8 cellular contexts compared by ENCODE assay signal in the genomic region with DNA sequence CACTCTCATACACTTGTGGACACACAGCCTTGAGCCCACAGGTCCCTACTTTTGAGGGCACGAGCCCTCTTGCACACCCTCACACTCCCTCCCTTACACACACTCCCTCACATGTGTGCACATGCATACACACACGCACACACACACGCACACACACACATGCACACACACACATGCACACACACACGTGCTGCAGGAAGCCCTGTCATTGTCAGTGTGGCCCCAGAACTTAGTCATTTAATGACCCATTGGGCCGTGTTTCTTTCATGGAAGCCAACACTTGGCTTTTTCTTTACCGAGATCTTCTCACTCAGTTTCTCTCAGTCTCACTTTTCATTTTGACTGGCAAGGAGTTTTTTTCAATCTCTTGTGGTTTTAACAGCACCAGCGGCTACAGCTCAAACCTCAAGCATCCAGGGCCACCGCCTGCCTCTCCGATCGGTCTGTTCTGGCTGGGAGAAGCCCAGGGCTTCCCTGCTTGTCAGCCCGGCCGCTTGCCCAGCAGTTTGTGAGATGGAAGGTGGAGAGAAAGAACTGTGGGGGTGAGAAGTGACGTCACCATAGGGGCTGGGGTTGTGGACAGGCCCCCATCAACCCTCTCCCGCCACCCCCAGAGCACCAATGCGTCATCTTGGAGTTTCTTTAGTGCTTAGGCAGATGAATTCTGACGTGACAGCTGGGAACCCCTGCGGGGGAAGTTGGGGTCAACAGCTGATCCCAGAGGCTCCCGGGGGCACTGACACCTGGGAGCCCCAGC. TPM values are rescaled to one million over a fixed set of nuclear protein-coding genes. Genes with fewer than 3 reads are reported as not detected.
DNase-seq lines count a peak whose midpoint lies in the region; ATAC-seq and TF ChIP-seq lines count a peak whose summit lies in the region.

No MANE protein-coding gene starts in this region.

- H3K27me3 ChIP-seq in H7 (ENCODE audit: control insufficient read depth, insufficient read depth, low read length): no peaks in the 10 kb centered on the region

- peak; percentile 87 to 88 for DNase-seq in activated T-cell treated with anti-CD3 and anti-CD28 coated beads, Interleukin-2, amount 50 U/mL, for 48 hours
- DNase-seq in stimulated activated CD8-positive, alpha-beta memory T cell treated with anti-CD3 and anti-CD28 coated beads, Interleukin-12 subunit alpha, Interleukin-12 subunit beta, amount 100 ng/mL, for 24 hours (ENCODE audit: extremely low read depth): peak; percentile 50
- DNase-seq in NCI-H1092 treated with DMSO at 0.1 percent for 48 hours (lab: John Stamatoyannopoulos, UW) (no peak), substantia nigra (lab: John Stamatoyannopoulos, UW) (no peak), H7 (no peak)

- peak; percentile 56 for TF ChIP-seq POLR2A in GM19193 (IDR thresholded peaks at IDR 0.05; ENCODE audit: extremely low read depth, insufficient read depth, insufficient read length)

- no peak overlapping the region for H3K4me3 ChIP-seq in H7 (ENCODE audit: insufficient read depth, low read depth, low read length)

- H3K36me3 ChIP-seq in H7 (replicated peaks; ENCODE audit: control insufficient read depth, insufficient read depth, low read length): no peaks in the 10 kb centered on the region

- ATAC-seq in HG03135 (IDR thresholded peaks at IDR 0.05; ENCODE audit: unreplicated experiment) (peak; percentile 45), GM18858 (IDR thresholded peaks at IDR 0.05; ENCODE audit: unreplicated experiment) (no peak)

- H3K27ac ChIP-seq in substantia nigra (ENCODE audit: low read depth, low read length, poor library complexity, severe bottlenecking): no peak overlapping the region

RNA-seq across cellular contexts. Expression of a gene that starts 15.8 kb away (rescaled TPM):
- 14.6 and 16.0 TPM in 2 replicates for total RNA-seq in H7 (2014; rRNA removed; shearing (Covaris generic))

RNA-seq across cellular contexts. Expression of a gene that starts 28.0 kb away (rescaled TPM):
- 165 and 172 TPM in 2 replicates for total RNA-seq in H7 (2014; rRNA removed; shearing (Covaris generic))

Comparison
In these comparisons a context has a peak if more than half of its experiments do, and no peak if none do; other contexts are left out.
1. DNase-seq: peak in activated T-cell treated with anti-CD3 and anti-CD28 coated beads, Interleukin-2, amount 50 U/mL, for 48 hours (2 of 2) and stimulated activated CD8-positive, alpha-beta memory T cell treated with anti-CD3 and anti-CD28 coated beads, Interleukin-12 subunit alpha, Interleukin-12 subunit beta, amount 100 ng/mL, for 24 hours (single experiment); none in NCI-H1092 treated with DMSO at 0.1 percent for 48 hours (single experiment), substantia nigra (0 of 49) and H7 (single experiment).